8 cellular contexts compared by ENCODE assay signal in the genomic region with DNA sequence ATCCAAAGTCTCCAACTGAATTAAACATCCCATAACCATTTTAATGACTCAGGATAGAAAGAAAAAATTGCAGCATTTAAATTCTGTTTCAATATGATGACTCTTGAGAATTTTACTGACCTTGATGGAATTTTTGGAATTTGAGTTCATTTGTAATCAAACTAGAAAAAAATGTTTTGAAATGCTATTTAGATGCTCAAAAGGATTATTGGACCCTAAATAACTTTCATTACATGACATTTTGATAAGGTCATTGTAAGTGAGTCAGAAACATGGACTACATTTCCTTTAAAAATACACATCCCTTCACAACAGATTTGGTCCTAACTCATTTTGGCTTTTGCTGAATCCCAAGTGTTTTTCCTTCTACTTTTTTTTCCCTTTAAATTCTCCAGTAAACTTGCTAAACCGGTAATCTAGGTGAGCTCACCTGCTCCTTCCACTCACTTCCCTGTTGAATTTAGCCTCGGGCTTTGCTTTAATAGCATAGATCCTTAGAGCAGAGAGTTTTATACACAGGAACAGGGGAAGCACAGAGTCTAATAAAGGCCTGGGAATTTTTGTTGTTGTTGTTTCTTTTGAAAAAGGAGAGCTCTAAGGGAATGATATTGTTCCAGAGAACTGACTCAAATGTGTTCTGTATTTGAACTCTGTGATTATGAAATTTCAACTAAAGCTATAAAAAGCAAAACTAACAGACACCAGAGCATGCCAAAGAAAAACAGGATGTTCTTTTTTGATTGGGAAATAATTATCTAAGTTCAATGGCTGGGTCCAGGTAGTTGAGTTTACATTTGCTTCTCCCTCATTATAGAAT.
A peak's percentile ranks its signal among the peaks of the same experiment; 100 is the strongest.
DNase-seq lines count a peak whose midpoint lies in the region; ATAC-seq, FAIRE-seq and TF ChIP-seq lines count a peak whose summit lies in the region.

No MANE protein-coding gene starts in this region.

- no peaks in the 10 kb centered on the region for H3K9me3 ChIP-seq in endothelial cell of umbilical vein (replicated peaks; ENCODE audit: control insufficient read depth, insufficient read depth, low read length)

- H3K9me3 Mint-ChIP-seq in neural crest cell: peaks cover 29% of the 10 kb centered on the region

- POLR2A ChIA-PET in endothelial cell of umbilical vein (lab: Charles Lee): no interaction called here

- H3K4me3 ChIP-seq in endothelial cell of umbilical vein (replicated peaks in 1 of 3; ENCODE audit: insufficient read depth in 1 of 3, low read depth in 1 of 3, low read length in 3 of 3): no peak overlapping the region

- peaks cover 16% of the 10 kb centered on the region for H3K4me1 Mint-ChIP-seq in neural crest cell

- TF ChIP-seq CTCF in endothelial cell of umbilical vein (IDR thresholded peaks at IDR 0.05; ENCODE audit: extremely low read depth in 1 of 2, insufficient read depth in 1 of 2, low read depth in 1 of 2, low read length in 2 of 2) (no peak), neural crest cell (conservative IDR thresholded peaks at IDR 0.05) (no peak), GM20000 (IDR thresholded peaks at IDR 0.05; ENCODE audit: extremely low read depth, missing control alignments) (no peak)

- H3K36me3 ChIP-seq in endothelial cell of umbilical vein (ENCODE audit: control insufficient read depth in 2 of 2, extremely low read depth in 1 of 2, insufficient read depth in 2 of 2, low read length in 2 of 2): no peaks in the 10 kb centered on the region

- BruUV-seq in endothelial cell of umbilical vein (replicated peaks; lab: Mats Ljungman, UMichigan): no TSS peak

- H2AFZ ChIP-seq in endothelial cell of umbilical vein (ENCODE audit: low read depth, low read length): peak overlapping the region; percentile 67

- H3K27ac ChIP-seq in endothelial cell of umbilical vein (ENCODE audit: insufficient read depth, low read depth, low read length): no peak overlapping the region

- no peaks in the 10 kb centered on the region for H3K79me2 ChIP-seq in endothelial cell of umbilical vein (ENCODE audit: control insufficient read depth, insufficient read depth, low read length)

- no peaks in the 10 kb centered on the region for H4K20me1 ChIP-seq in endothelial cell of umbilical vein (replicated peaks; ENCODE audit: control insufficient read depth, extremely low read depth, insufficient read depth, low read length)

- H3K4me1 ChIP-seq in endothelial cell of umbilical vein (ENCODE audit: control insufficient read depth, extremely low read depth, insufficient read depth, low read length): no peaks in the 10 kb centered on the region

- CTCF ChIA-PET in endothelial cell of umbilical vein (lab: Charles Lee): interaction anchor here (1.2 kb wide), 1 partner anchor 9 kb away, joined by 3 read pairs; no protein-coding TSS in a partner anchor

- no peaks in the 10 kb centered on the region for H3K9me1 ChIP-seq in endothelial cell of umbilical vein (replicated peaks; ENCODE audit: control insufficient read depth, extremely low read depth, insufficient read depth, low read length)

- no peak overlapping the region for H3K4me2 ChIP-seq in endothelial cell of umbilical vein (ENCODE audit: insufficient read depth, low read length)

- dilution Hi-C loops in endothelial cell of umbilical vein (cut with MboI; ENCODE audit: extremely low pct_ligation_motif_present, low sequenced_read_pairs): no loop called here

- no peaks in the 10 kb centered on the region for H3K27me3 ChIP-seq in endothelial cell of umbilical vein (ENCODE audit: control insufficient read depth in 2 of 2, insufficient read depth in 2 of 2, low read length in 2 of 2)

- H3K27ac Mint-ChIP-seq in neural crest cell (ENCODE audit: unreplicated experiment): peak overlapping the region; percentile 48

- no peaks in the 10 kb centered on the region for H3K27me3 Mint-ChIP-seq in neural crest cell (ENCODE audit: low read depth)

- H3K4me3 Mint-ChIP-seq in neural crest cell: no peak overlapping the region

- FAIRE-seq in endothelial cell of umbilical vein (lab: Jason Lieb, UNC): peak; percentile 28

- ATAC-seq in activated CD4-positive, CD25-positive, alpha-beta regulatory T cell treated with anti-CD3 and anti-CD28 coated beads, Interleukin-2, amount 50 U/mL, for 24 hours: no peak

- no peak overlapping the region for H3K9ac ChIP-seq in endothelial cell of umbilical vein (replicated peaks; ENCODE audit: extremely low read depth, insufficient read depth, low read length)

- DNase-seq in COR-L47 (lab: John Stamatoyannopoulos, UW) (peak; percentile 1), NCI-H345 (lab: John Stamatoyannopoulos, UW) (peak; percentile 67), endothelial cell of umbilical vein (ENCODE audit: low read depth, low spot score) (peak; percentile 62), neural crest cell (ENCODE audit: low read depth, low spot score) (no peak), GM20000 (ENCODE audit: low spot score) (no peak), germinal center (ENCODE audit: low spot score) (no peak)
- DNase-seq in activated CD4-positive, alpha-beta T cell treated with anti-CD3 and anti-CD28 coated beads for 48 hours: no peak

- intact Hi-C loops in endothelial cell of umbilical vein (cut with micrococcal nuclease): no loop called here

- no peak for TF ChIP-seq POLR2A in endothelial cell of umbilical vein (IDR thresholded peaks at IDR 0.05; ENCODE audit: low read depth, low read length)

- H3K36me3 Mint-ChIP-seq in neural crest cell (ENCODE audit: low read depth): peaks cover 4% of the 10 kb centered on the region

TF ChIP-seq in endothelial cell of umbilical vein, 7 proteins besides CTCF, POLR2A, EP300 and RAD21:
- TF ChIP-seq MAX (IDR thresholded peaks at IDR 0.05; ENCODE audit: insufficient read depth, insufficient read length) (no peak), JUN (IDR thresholded peaks at IDR 0.05; ENCODE audit: borderline replicate concordance, insufficient read depth, insufficient read length, low read depth) (no peak), MYC (IDR thresholded peaks at IDR 0.05; ENCODE audit: low read depth, low read length) (no peak), FOS (IDR thresholded peaks at IDR 0.05; ENCODE audit: borderline replicate concordance, insufficient read depth, low read length) (peak; percentile 17), POLR2AphosphoS5 (IDR thresholded peaks at IDR 0.05; ENCODE audit: insufficient read depth, low read depth, low read length) (no peak), EZH2 (IDR thresholded peaks at IDR 0.05; ENCODE audit: borderline replicate concordance, low read depth, low read length, severe bottlenecking) (no peak), GATA2 (IDR thresholded peaks at IDR 0.05; ENCODE audit: insufficient read depth, insufficient read length, low read depth, low read length) (no peak)
TF ChIP-seq in endothelial cell of umbilical vein: peak in this region for 1.

Comparison
In these comparisons a context has a peak if more than half of its experiments do, and no peak if none do; other contexts are left out.
1. DNase-seq: peak in COR-L47 (single experiment), NCI-H345 (single experiment) and endothelial cell of umbilical vein (single experiment); none in neural crest cell (single experiment), GM20000 (single experiment), activated CD4-positive, alpha-beta T cell treated with anti-CD3 and anti-CD28 coated beads for 48 hours (single experiment) and germinal center (single experiment).